In genomic region chr1:109385417-109385816, GRCh38 we compare ENCODE assay signal across 11 cellular contexts. TPM values are rescaled to one million over a fixed set of nuclear protein-coding genes. Genes with fewer than 3 reads are reported as not detected.
DNase-seq lines count a peak whose midpoint lies in the region; TF ChIP-seq lines count a peak whose summit lies in the region.
"Had no signal": no experiment of that assay in that cellular context is flagged by ENCODE, and none has a peak within 500 bp of the region (broad histone marks: within the 10 kb centered on the region; RNA-seq: fewer than 3 reads in every experiment).

No MANE protein-coding gene starts in this region.

- H2AFZ ChIP-seq in SK-N-SH (ENCODE audit: low read depth): no peak overlapping the region

- CTCF ChIA-PET in SK-N-SH (lab: Yijun Ruan, JAX): interaction anchor here (0.6 to 5.9 kb wide), 2 partner anchors 13 to 113 kb away, joined by 3 to 30 read pairs; partner anchors contain the start of gene SORT1

- no peak overlapping the region for H3K9ac ChIP-seq in SK-N-SH

- no peak for TF ChIP-seq POLR2A in prostate gland (IDR thresholded peaks at IDR 0.05)

- H3K9me3 ChIP-seq in muscle layer of duodenum (ENCODE audit: control insufficient read depth in 1 of 2, low read length in 2 of 2): peaks cover 0 to 3% of the 10 kb centered on the region in 2 donors
- H3K9me3 ChIP-seq in tibial artery: no peaks in the 10 kb centered on the region
- H3K9me3 ChIP-seq in SK-N-SH: no peaks in the 10 kb centered on the region
- H3K9me3 ChIP-seq in prostate gland: no peaks in the 10 kb centered on the region

- peaks cover 35% of the 10 kb centered on the region; the same call in 1 of the 2 replicates for H3K79me2 ChIP-seq in SK-N-SH (ENCODE audit: insufficient read depth)

- H3K27ac ChIP-seq in dorsolateral prefrontal cortex (peak overlapping the region; percentile 65 to 100 (median 95)), muscle layer of duodenum (ENCODE audit: low read length) (peak overlapping the region; percentile 1), tibial artery (peak overlapping the region; percentile 82 to 87), SK-N-SH (ENCODE audit: low read depth in 2 of 2, low read length in 1 of 2) (no peak overlapping the region), prostate gland (no peak overlapping the region)

- H4K20me1 ChIP-seq in SK-N-SH (ENCODE audit: insufficient read depth): no peaks in the 10 kb centered on the region

- H3K9me2 ChIP-seq in SK-N-SH: no peaks in the 10 kb centered on the region

- H3K27me3 ChIP-seq in dorsolateral prefrontal cortex (no peaks in the 10 kb centered on the region), muscle layer of duodenum (ENCODE audit: low read depth, low read length) (no peaks in the 10 kb centered on the region), tibial artery (no peaks in the 10 kb centered on the region), SK-N-SH (ENCODE audit: insufficient read depth) (no peaks in the 10 kb centered on the region), prostate gland (replicated peaks; ENCODE audit: insufficient read depth) (no peaks in the 10 kb centered on the region)

- H3K36me3 ChIP-seq in muscle layer of duodenum (ENCODE audit: control insufficient read depth in 1 of 2, insufficient read depth in 2 of 2, low read length in 2 of 2) (no peaks in the 10 kb centered on the region), tibial artery (no peaks in the 10 kb centered on the region), SK-N-SH (replicated peaks in 1 of 2; ENCODE audit: control insufficient read depth in 1 of 2, insufficient read depth in 2 of 2, low read length in 1 of 2) (no peaks in the 10 kb centered on the region), prostate gland (no peaks in the 10 kb centered on the region)

- DNase-seq in NCI-H2107 treated with DMSO at 0.1 percent for 48 hours (lab: John Stamatoyannopoulos, UW; ENCODE audit: unreplicated experiment): peak; percentile 20
- DNase-seq in NCI-H2107 (lab: John Stamatoyannopoulos, UW): no peak
- DNase-seq in dorsolateral prefrontal cortex: peak in 4 of 10 donors; percentile 13 to 72 (median 58)
- peak; percentile 78 to 91 for DNase-seq in tibial artery
- no peak for DNase-seq in stimulated activated naive CD4-positive, alpha-beta T cell (lab: John Stamatoyannopoulos, UW)
- no peak for DNase-seq in SK-N-SH
- no peak for DNase-seq in prostate gland (ENCODE audit: low spot score)
- DNase-seq: activated CD8-positive, alpha-beta memory T cell treated with anti-CD3 and anti-CD28 coated beads, Interleukin-2, amount 50 U/mL, for 48 hours; NCI-H2081 treated with DMSO at 0.1 percent for 48 hours; stimulated activated CD4-positive, alpha-beta T cell treated with anti-CD3 and anti-CD28 coated beads, Interleukin-15, amount 100 ng/mL, for 24 hours had no signal

- H3K4me3 ChIP-seq in dorsolateral prefrontal cortex: peak overlapping the region in 31 of 59 donors; percentile 0 to 43 (median 15)
- H3K4me3 ChIP-seq in muscle layer of duodenum (ENCODE audit: low read depth in 1 of 2, low read length in 2 of 2): no peak overlapping the region
- H3K4me3 ChIP-seq in tibial artery: no peak overlapping the region
- H3K4me3 ChIP-seq in SK-N-SH (ENCODE audit: low read depth in 2 of 2, low read length in 1 of 2): no peak overlapping the region
- no peak overlapping the region for H3K4me3 ChIP-seq in prostate gland

- TF ChIP-seq EP300 in SK-N-SH (IDR thresholded peaks at IDR 0.05; ENCODE audit: borderline replicate concordance in 1 of 2, low read depth in 1 of 2, low read length in 1 of 2): no peak

- no peaks in the 10 kb centered on the region for H3F3A ChIP-seq in SK-N-SH (replicated peaks; ENCODE audit: insufficient read depth)

- intact Hi-C loops in dorsolateral prefrontal cortex (cut with DNase I) (no loop called here), tibial artery (cut with DNase I; ENCODE audit: low total_unique reads) (no loop called here), prostate gland (cut with DNase I) (no loop called here)

- no peak for TF ChIP-seq RAD21 in SK-N-SH (IDR thresholded peaks at IDR 0.05; ENCODE audit: low read length)

- TF ChIP-seq CTCF in dorsolateral prefrontal cortex (IDR thresholded peaks at IDR 0.05 in 54 of 56, conservative IDR thresholded peaks at IDR 0.05 in 2 of 56; ENCODE audit: low read depth in 1 of 56, partially characterized antibody in 56 of 56): no peak
- no peak for TF ChIP-seq CTCF in tibial artery (IDR thresholded peaks at IDR 0.05)
- TF ChIP-seq CTCF in SK-N-SH (IDR thresholded peaks at IDR 0.05): no peak
- no peak for TF ChIP-seq CTCF in prostate gland (IDR thresholded peaks at IDR 0.05)

- peaks cover 24 to 27% of the 10 kb centered on the region in 2 donors for H3K4me1 ChIP-seq in muscle layer of duodenum (ENCODE audit: control insufficient read depth in 1 of 2, insufficient read depth in 2 of 2, low read length in 2 of 2)
- peaks cover 3 to 100% (median 72%) of the 10 kb centered on the region in 4 donors for H3K4me1 ChIP-seq in tibial artery
- peaks cover 10 to 11% of the 10 kb centered on the region in 2 experiments; a peak in 3 of 4 replicates for H3K4me1 ChIP-seq in SK-N-SH (ENCODE audit: control insufficient read depth in 1 of 2, insufficient read depth in 2 of 2, low read depth in 1 of 2, low read length in 1 of 2)
- no peaks in the 10 kb centered on the region for H3K4me1 ChIP-seq in prostate gland (replicated peaks)

- no peak overlapping the region for H3K4me2 ChIP-seq in SK-N-SH

- POLR2A ChIA-PET in SK-N-SH (lab: Yijun Ruan, JAX): no interaction called here

- 88% methylated on average over 2 of the region's 2 CpGs for WGBS in SK-N-SH (ENCODE audit: low lambda C conversion rate)
- WGBS in prostate gland: 49% methylated on average over 2 of the region's 2 CpGs

TF ChIP-seq in SK-N-SH, 30 proteins besides CTCF, POLR2A, EP300 and RAD21:
- TF ChIP-seq TEAD4 (IDR thresholded peaks at IDR 0.05; ENCODE audit: borderline replicate concordance, insufficient read depth): no peak

RNA-seq across cellular contexts. Expression of gene SORT1, which starts 12.3 kb away (rescaled TPM):
- 100 to 1,000 TPM; 214 to 579 (median 329) TPM for total RNA-seq in dorsolateral prefrontal cortex
- polyA plus RNA-seq in SK-N-SH (2012; rRNA removed): 8.5 and 13.7 TPM in 2 replicates
- 11.2 and 12.1 TPM in 2 replicates for polyA plus RNA-seq in SK-N-SH (2012; cell fraction: cytosol; rRNA removed)
- 5.4 and 9.9 TPM in 2 replicates for polyA plus RNA-seq in SK-N-SH (2012; cell fraction: nucleus; rRNA removed)
- 100 to 1,000 TPM in 1 of 2 donors, 10 to 100 TPM in 1; 34.0 to 164 TPM for total RNA-seq in prostate gland

RNA-seq across cellular contexts. Expression of gene PSMA5, which starts 40.8 kb away (rescaled TPM):
- total RNA-seq in dorsolateral prefrontal cortex: 10 to 100 TPM; 25.5 to 74.2 (median 56.7) TPM
- 118 and 139 TPM in 2 replicates for polyA plus RNA-seq in SK-N-SH (2012; rRNA removed)
- 136 and 148 TPM in 2 replicates for polyA plus RNA-seq in SK-N-SH (2012; cell fraction: cytosol; rRNA removed)
- 47.4 and 81.0 TPM in 2 replicates for polyA plus RNA-seq in SK-N-SH (2012; cell fraction: nucleus; rRNA removed)
- total RNA-seq in prostate gland: 10 to 100 TPM; 24.6 to 31.8 TPM

Comparison
In these comparisons a context has a peak if more than half of its experiments do, and no peak if none do; other contexts are left out.
1. DNase-seq: peak in NCI-H2107 treated with DMSO at 0.1 percent for 48 hours (single experiment) and tibial artery (2 of 2); none in NCI-H2107 (single experiment), stimulated activated naive CD4-positive, alpha-beta T cell (0 of 6), SK-N-SH (single experiment) and prostate gland (single experiment).
2. H3K27ac ChIP-seq: peak in dorsolateral prefrontal cortex (59 of 59), muscle layer of duodenum (single experiment) and tibial artery (2 of 2); none in SK-N-SH (0 of 2) and prostate gland (0 of 2).
3. H3K4me3 ChIP-seq: peak in dorsolateral prefrontal cortex (31 of 59); none in muscle layer of duodenum (0 of 2), tibial artery (0 of 2), SK-N-SH (0 of 2) and prostate gland (0 of 2).